In the genomic region with DNA sequence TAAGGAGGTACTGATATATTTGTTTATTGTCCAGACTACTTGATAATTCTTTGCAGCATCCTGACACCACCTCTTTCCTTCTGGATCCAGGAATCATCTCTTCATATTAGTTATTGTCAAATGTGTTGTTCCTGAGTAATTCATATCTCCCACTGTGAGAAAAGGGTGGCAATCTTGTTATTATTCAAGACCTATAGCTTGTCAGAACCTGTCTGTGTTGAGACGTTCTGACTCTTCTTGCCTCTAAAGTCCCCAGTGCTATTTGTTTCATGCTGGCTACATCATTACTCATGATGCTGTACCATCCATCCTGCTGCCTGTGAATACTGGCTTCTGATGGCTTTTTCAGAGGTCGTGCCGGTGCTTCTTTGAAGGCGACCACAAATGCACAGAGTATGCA, we compare ENCODE assay signal across 30 cellular contexts.
"Had no signal": no experiment of that assay in that cellular context is flagged by ENCODE, and none has a peak within 500 bp of the region (broad histone marks: within the 10 kb centered on the region; RNA-seq: fewer than 3 reads in every experiment).

No MANE protein-coding gene starts in this region.

- H3K27me3 Mint-ChIP-seq: activated CD4-positive, alpha-beta memory T cell treated with anti-CD3 and anti-CD28 coated beads for 36 hours; activated naive CD8-positive, alpha-beta T cell; activated naive CD8-positive, alpha-beta T cell treated with anti-CD3 and anti-CD28 coated beads, Interleukin-2, amount 50 U/mL, for 24 hours; brain had no signal

- H3K4me1 Mint-ChIP-seq: activated naive CD8-positive, alpha-beta T cell treated with anti-CD3 and anti-CD28 coated beads, Interleukin-2, amount 50 U/mL, for 24 hours had no signal

- H3K4me3 Mint-ChIP-seq: activated CD4-positive, alpha-beta memory T cell treated with anti-CD3 and anti-CD28 coated beads for 36 hours; activated naive CD4-positive, alpha-beta T cell treated with anti-CD3 and anti-CD28 coated beads for 36 hours; activated naive CD8-positive, alpha-beta T cell; activated naive CD8-positive, alpha-beta T cell treated with anti-CD3 and anti-CD28 coated beads, Interleukin-2, amount 50 U/mL, for 24 hours; activated T-cell treated with anti-CD3 and anti-CD28 coated beads, Interleukin-2, amount 50 U/mL, for 4 hours; activated T-helper 1 cell treated with anti-CD3 and anti-CD28 coated beads, Interleukin-12 subunit alpha, Interleukin-12 subunit beta, Interleukin-2, Interleukin-4 antibody, amounts not matched to agents 30 ng/mL and 10 ng/mL and 1 ng/mL, durations not matched to agents 14 hours and 24 hours and 36 hours; brain; IgD-negative memory B cell; T-helper 1 cell treated with Interleukin-12 subunit alpha and Interleukin-12 subunit beta and Interleukin-4 antibody, amounts not matched to agents 30 μg/mL and 1 μg/mL, for 36 hours; T-helper 2 cell treated with Interferon-gamma antibody and Interleukin-4, amounts not matched to agents 5 μg/mL and 100 μg/mL, for 36 hours; WTC11 had no signal

- H3K4me3 ChIP-seq: cardiac muscle cell had no signal

- H3K27ac Mint-ChIP-seq: activated CD4-positive, alpha-beta memory T cell treated with anti-CD3 and anti-CD28 coated beads for 36 hours; activated naive CD4-positive, alpha-beta T cell treated with anti-CD3 and anti-CD28 coated beads for 36 hours; activated naive CD8-positive, alpha-beta T cell; activated naive CD8-positive, alpha-beta T cell treated with anti-CD3 and anti-CD28 coated beads, Interleukin-2, amount 50 U/mL, for 24 hours; activated T-helper 1 cell treated with anti-CD3 and anti-CD28 coated beads, Interleukin-12 subunit alpha, Interleukin-12 subunit beta, Interleukin-2, Interleukin-4 antibody, amounts not matched to agents 30 ng/mL and 10 ng/mL and 1 ng/mL, durations not matched to agents 14 hours and 24 hours and 36 hours; brain; T-helper 1 cell treated with Interleukin-12 subunit alpha and Interleukin-12 subunit beta and Interleukin-4 antibody, amounts not matched to agents 30 μg/mL and 1 μg/mL, for 36 hours; T-helper 2 cell treated with Interferon-gamma antibody and Interleukin-4, amounts not matched to agents 5 μg/mL and 100 μg/mL, for 36 hours; WTC11 had no signal

- H3K36me3 ChIP-seq: cardiac muscle cell had no signal

- DNase-seq: activated CD4-positive, alpha-beta memory T cell treated with anti-CD3 and anti-CD28 coated beads for 36 hours; activated CD4-positive, alpha-beta T cell treated with anti-CD3 and anti-CD28 coated beads for 4 hours; activated CD4-positive, alpha-beta T cell treated with anti-CD3 and anti-CD28 coated beads, Interleukin-2, amount 50 U/mL, for 1 hour; activated CD8-positive, alpha-beta memory T cell treated with anti-CD3 and anti-CD28 coated beads, Interleukin-2, amount 50 U/mL, for 4 hours; activated gamma-delta T cell treated with Interleukin-2 at 50 U/mL for 16 hours; activated naive CD4-positive, alpha-beta T cell treated with anti-CD3 and anti-CD28 coated beads for 36 hours; activated naive CD8-positive, alpha-beta T cell treated with anti-CD3 and anti-CD28 coated beads, Interleukin-2, amount 50 U/mL, for 24 hours; activated T-cell treated with anti-CD3 and anti-CD28 coated beads for 4 hours; activated T-cell treated with anti-CD3 and anti-CD28 coated beads, Interleukin-2, amount 50 U/mL, for 4 hours; anterior cingulate cortex; Karpas-422; KBM-7; NCI-H1105; NCI-H1417 treated with DMSO at 0.1 percent for 48 hours; NCI-H1694; NCI-H1930; NCI-H2081 treated with DMSO at 0.1 percent for 48 hours; NCI-H226; NCI-H524 treated with DMSO at 0.1 percent for 48 hours; Right ventricle myocardium superior had no signal

- H3K36me3 Mint-ChIP-seq: activated CD4-positive, alpha-beta memory T cell treated with anti-CD3 and anti-CD28 coated beads for 36 hours; activated naive CD8-positive, alpha-beta T cell; brain; WTC11 had no signal

- H3K9me3 Mint-ChIP-seq: activated CD4-positive, alpha-beta memory T cell treated with anti-CD3 and anti-CD28 coated beads for 36 hours; activated naive CD4-positive, alpha-beta T cell treated with anti-CD3 and anti-CD28 coated beads for 36 hours; IgD-negative memory B cell; WTC11 had no signal

- H3K27me3 ChIP-seq: cardiac muscle cell had no signal

- ATAC-seq: activated CD4-positive, CD25-positive, alpha-beta regulatory T cell treated with anti-CD3 and anti-CD28 coated beads, Interleukin-2, amount 50 U/mL, for 24 hours; activated naive CD8-positive, alpha-beta T cell treated with anti-CD3 and anti-CD28 coated beads, Interleukin-2, amount 50 U/mL, for 24 hours; activated T-cell treated with anti-CD3 and anti-CD28 coated beads, Interleukin-2, amount 50 U/mL, for 4 hours; Panc1; WTC11 had no signal

- H3K27ac ChIP-seq: cardiac muscle cell had no signal
